Comparison of ENCODE assay signal across 8 cellular contexts in the genomic region with DNA sequence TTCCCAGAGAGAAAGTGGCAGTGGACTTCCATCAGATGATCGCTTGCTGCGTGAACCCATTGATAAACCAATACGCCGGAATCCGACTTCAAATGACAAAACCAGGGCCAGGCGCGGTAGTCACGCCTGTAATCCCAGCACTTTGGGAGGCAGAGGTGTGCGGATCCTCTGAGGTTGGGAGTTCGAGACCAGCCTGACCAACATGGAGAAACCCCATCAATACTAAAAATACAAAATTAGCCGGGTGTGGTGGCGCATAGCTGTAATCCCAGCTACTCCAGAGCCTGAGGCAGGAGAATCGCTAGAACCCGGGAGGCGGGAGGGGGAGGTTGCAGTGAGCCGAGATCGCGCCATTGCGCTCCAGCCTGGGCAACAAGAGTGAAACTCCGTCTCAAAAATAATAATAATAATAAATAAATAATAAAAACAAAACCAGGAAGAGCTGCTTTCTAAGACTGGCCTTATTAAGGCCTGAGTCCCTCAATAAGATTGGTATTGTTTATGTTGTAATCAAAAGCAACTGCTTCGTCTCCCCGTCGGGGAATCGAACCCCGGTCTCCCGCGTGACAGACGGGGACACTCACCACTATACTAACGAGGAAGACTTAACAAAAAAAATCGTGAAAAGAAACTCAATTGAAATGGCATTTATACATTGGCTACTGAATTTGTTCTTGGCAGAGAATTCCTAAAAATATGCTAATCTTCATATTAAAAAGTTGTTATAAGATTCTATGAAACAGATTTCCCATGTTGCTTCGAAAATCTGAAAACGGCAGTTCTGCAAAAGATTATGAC.
DNase-seq lines count a peak whose midpoint lies in the region; ATAC-seq lines count a peak whose summit lies in the region.

No MANE protein-coding gene starts in this region.

- DNase-seq in NCI-H1105 treated with DMSO at 0.1 percent for 48 hours (lab: John Stamatoyannopoulos, UW): peak; percentile 24
- no peak for DNase-seq in NCI-H1105 (lab: John Stamatoyannopoulos, UW)
- DNase-seq in NCI-H146 (lab: John Stamatoyannopoulos, UW): peak; percentile 31
- DNase-seq in activated CD8-positive, alpha-beta memory T cell treated with anti-CD3 and anti-CD28 coated beads, Interleukin-2, amount 50 U/mL, for 48 hours: peak; percentile 90
- DNase-seq in iris pigment epithelial cell (ENCODE audit: low read depth): peak; percentile 73

- no peak for ATAC-seq in GM21526 (IDR thresholded peaks at IDR 0.05; ENCODE audit: low FRiP score, unreplicated experiment)
- ATAC-seq in HG03045 (IDR thresholded peaks at IDR 0.05; ENCODE audit: unreplicated experiment): no peak
- no peak for ATAC-seq in HG03135 (IDR thresholded peaks at IDR 0.05; ENCODE audit: unreplicated experiment)
